ENCODE assay signal across 10 cellular contexts in genomic region chrX:153704631-153705410, GRCh38. TPM values are rescaled to one million over a fixed set of nuclear protein-coding genes. Genes with fewer than 3 reads are reported as not detected.
DNase-seq lines count a peak whose midpoint lies in the region; ATAC-seq, FAIRE-seq and TF ChIP-seq lines count a peak whose summit lies in the region.
"Not testable (repeated sequence)": the region's sequence is repeated elsewhere in the genome, so short reads cannot be mapped to it uniquely, and the experiment has no call there.
"Had no signal": no experiment of that assay in that cellular context is flagged by ENCODE, and none has a peak within 500 bp of the region (broad histone marks: within the 10 kb centered on the region; RNA-seq: fewer than 3 reads in every experiment).

No MANE protein-coding gene starts in this region.

- H3K4me3 Mint-ChIP-seq in activated CD4-positive, alpha-beta T cell treated with anti-CD3 and anti-CD28 coated beads, Interleukin-2, amount 10 ng/mL, durations not matched to agents 7 days and 5 days; dendritic cell treated with granulocyte-macrophage colony-stimulating factor and Interleukin-4, amounts not matched to agents 40 ng/mL and 50 ng/mL, for 4 days: not testable (repeated sequence)

- H2AFZ ChIP-seq in keratinocyte (ENCODE audit: control insufficient read depth, low read length): not testable (repeated sequence)

- not testable (repeated sequence) for H3K36me3 Mint-ChIP-seq in activated CD4-positive, alpha-beta T cell treated with anti-CD3 and anti-CD28 coated beads, Interleukin-2, amount 10 ng/mL, durations not matched to agents 7 days and 5 days (ENCODE audit: low read depth)
- H3K36me3 Mint-ChIP-seq in dendritic cell treated with granulocyte-macrophage colony-stimulating factor and Interleukin-4, amounts not matched to agents 40 ng/mL and 50 ng/mL, for 4 days (ENCODE audit: low read depth): peaks cover 96% of the 10 kb centered on the region

- H3K4me2 ChIP-seq in keratinocyte (ENCODE audit: control insufficient read depth, extremely low read depth, insufficient read depth, low read depth, low read length): not testable (repeated sequence)

- CTCF ChIA-PET in activated CD4-positive, alpha-beta T cell treated with anti-CD3 and anti-CD28 coated beads, Interleukin-2, amount 10 ng/mL, durations not matched to agents 7 days and 5 days (lab: Charles Lee): not testable (repeated sequence)

- H3K79me2 ChIP-seq in keratinocyte (ENCODE audit: control insufficient read depth, insufficient read depth, low read length): not testable (repeated sequence)

- intact Hi-C loops in dendritic cell treated with granulocyte-macrophage colony-stimulating factor and Interleukin-4, amounts not matched to agents 40 ng/mL and 50 ng/mL, for 4 days (cut with micrococcal nuclease); esophagus squamous epithelium (cut with DNase I); psoas muscle (cut with DNase I): not testable (repeated sequence)
- intact Hi-C loops in heart right ventricle (cut with DNase I): loop anchor here in 1 of 10 donors (5.0 kb wide), 1 partner anchor 108 kb away; the partner anchor contains the start of gene CCNQ

- H3K27me3 Mint-ChIP-seq in activated CD4-positive, alpha-beta T cell treated with anti-CD3 and anti-CD28 coated beads, Interleukin-2, amount 10 ng/mL, durations not matched to agents 7 days and 5 days; dendritic cell treated with granulocyte-macrophage colony-stimulating factor and Interleukin-4, amounts not matched to agents 40 ng/mL and 50 ng/mL, for 4 days: not testable (repeated sequence)

- POLR2A ChIA-PET in activated CD4-positive, alpha-beta T cell treated with anti-CD3 and anti-CD28 coated beads, Interleukin-2, amount 10 ng/mL, durations not matched to agents 7 days and 5 days (lab: Charles Lee): not testable (repeated sequence)

- not testable (repeated sequence) for H4K20me1 ChIP-seq in keratinocyte (ENCODE audit: control insufficient read depth, extremely low read depth, insufficient read depth, low read length)

- not testable (repeated sequence) for H3K9me1 ChIP-seq in keratinocyte (ENCODE audit: control insufficient read depth, extremely low read depth, insufficient read depth, low read length)

- not testable (repeated sequence) for TF ChIP-seq CTCF in C4-2B (conservative IDR thresholded peaks at IDR 0.05); esophagus squamous epithelium (IDR thresholded peaks at IDR 0.05); heart right ventricle (IDR thresholded peaks at IDR 0.05); keratinocyte (optimal IDR thresholded peaks at IDR 0.05 in 1 of 3, IDR thresholded peaks at IDR 0.05 in 1 of 3, conservative IDR thresholded peaks at IDR 0.05 in 1 of 3; ENCODE audit: extremely low read depth in 1 of 3, insufficient read depth in 2 of 3, low read length in 3 of 3); psoas muscle (IDR thresholded peaks at IDR 0.05)

- FAIRE-seq in keratinocyte (lab: Jason Lieb, UNC): not testable (repeated sequence)

- not testable (repeated sequence) for DNase-seq in activated CD4-positive, alpha-beta T cell treated with anti-CD3 and anti-CD28 coated beads, Interleukin-2, amount 10 ng/mL, durations not matched to agents 7 days and 5 days; esophagus squamous epithelium (lab: John Stamatoyannopoulos, UW); heart right ventricle; keratinocyte (ENCODE audit: low read depth, low spot score)
- DNase-seq in psoas muscle: peak in 1 of 2 donors; percentile 26

- 54 to 67% methylated on average over 1 to 6 of the region's 12 CpGs for WGBS in esophagus squamous epithelium, 2 donors
- 65 to 72% methylated on average over 8 to 10 of the region's 12 CpGs for WGBS in heart right ventricle, 2 donors
- WGBS in psoas muscle, 3 donors: 37 to 46% (median 40%) methylated on average over 8 to 11 of the region's 12 CpGs

- H3K4me1 ChIP-seq in esophagus squamous epithelium (peaks cover 4 to 92% (median 21%) of the 10 kb centered on the region in 3 donors), heart right ventricle (peaks cover 0 to 49% (median 5%) of the 10 kb centered on the region in 9 donors), keratinocyte (ENCODE audit: control insufficient read depth, extremely low read depth, insufficient read depth, low read length) (peaks cover 47% of the 10 kb centered on the region), psoas muscle (peaks cover 24% of the 10 kb centered on the region), stomach smooth muscle (ENCODE audit: control insufficient read depth, insufficient read depth, low read length) (peaks cover 49% of the 10 kb centered on the region)

- not testable (repeated sequence) for H3K4me1 Mint-ChIP-seq in activated CD4-positive, alpha-beta T cell treated with anti-CD3 and anti-CD28 coated beads, Interleukin-2, amount 10 ng/mL, durations not matched to agents 7 days and 5 days
- peaks cover 42% of the 10 kb centered on the region for H3K4me1 Mint-ChIP-seq in dendritic cell treated with granulocyte-macrophage colony-stimulating factor and Interleukin-4, amounts not matched to agents 40 ng/mL and 50 ng/mL, for 4 days (ENCODE audit: low read depth)

- not testable (repeated sequence) for TF ChIP-seq POLR2A in esophagus squamous epithelium (IDR thresholded peaks at IDR 0.05)

- not testable (repeated sequence) for H3K27me3 ChIP-seq in esophagus squamous epithelium; keratinocyte (ENCODE audit: control insufficient read depth, extremely low read depth, insufficient read depth, low read length); psoas muscle (ENCODE audit: insufficient read depth in 3 of 3, low read length in 2 of 3); stomach smooth muscle (ENCODE audit: control insufficient read depth in 1 of 2, insufficient read depth in 2 of 2, low read length in 2 of 2)
- peaks cover 0 to 11% (median 0%) of the 10 kb centered on the region in 7 donors for H3K27me3 ChIP-seq in heart right ventricle

- not testable (repeated sequence) for H3K9me3 Mint-ChIP-seq in activated CD4-positive, alpha-beta T cell treated with anti-CD3 and anti-CD28 coated beads, Interleukin-2, amount 10 ng/mL, durations not matched to agents 7 days and 5 days; dendritic cell treated with granulocyte-macrophage colony-stimulating factor and Interleukin-4, amounts not matched to agents 40 ng/mL and 50 ng/mL, for 4 days

- H3K27ac ChIP-seq in C4-2B (peak overlapping the region; percentile 90; the same call in 1 of the 2 replicates), esophagus squamous epithelium (peak overlapping the region; percentile 39 to 71 (median 60)), heart right ventricle (peak overlapping the region; percentile 36 to 87 (median 66)), keratinocyte (ENCODE audit: control insufficient read depth, insufficient read depth, low read length) (peak overlapping the region; percentile 31), psoas muscle (peak overlapping the region; percentile 90), stomach smooth muscle (ENCODE audit: low read length) (peak overlapping the region; percentile 58)

- H3K36me3 ChIP-seq in esophagus squamous epithelium (peaks cover 0 to 58% (median 0%) of the 10 kb centered on the region in 3 donors), heart right ventricle (peaks cover 0 to 57% (median 0%) of the 10 kb centered on the region in 9 donors)
- not testable (repeated sequence) for H3K36me3 ChIP-seq in keratinocyte (ENCODE audit: control insufficient read depth in 2 of 2, extremely low read depth in 1 of 2, insufficient read depth in 2 of 2, low read length in 2 of 2); psoas muscle (ENCODE audit: insufficient read depth in 1 of 2, low read depth in 1 of 2); stomach smooth muscle (ENCODE audit: control insufficient read depth in 2 of 2, insufficient read depth in 2 of 2, low read length in 2 of 2)

- ATAC-seq in heart right ventricle (peak in 1 of 8 donors; percentile 0), psoas muscle (peak in 1 of 4 donors; percentile 2)

- dilution Hi-C loops in keratinocyte (cut with MboI; ENCODE audit: extremely low pct_ligation_motif_present, low sequenced_read_pairs): not testable (repeated sequence)

- peak overlapping the region; percentile 15 for H3K9ac ChIP-seq in keratinocyte (ENCODE audit: control insufficient read depth, extremely low read depth, insufficient read depth, low read length)
- not testable (repeated sequence) for H3K9ac ChIP-seq in stomach smooth muscle (ENCODE audit: low read length in 2 of 2)

- not testable (repeated sequence) for H3K4me3 ChIP-seq in esophagus squamous epithelium; heart right ventricle; keratinocyte (ENCODE audit: control insufficient read depth in 2 of 3, extremely low read depth in 1 of 3, insufficient read depth in 2 of 3, low read depth in 1 of 3, low read length in 3 of 3); stomach smooth muscle (ENCODE audit: low read length in 2 of 2)
- H3K4me3 ChIP-seq in psoas muscle: peak overlapping the region; percentile 62

- not testable (repeated sequence) for H3K9me3 ChIP-seq in esophagus squamous epithelium; heart right ventricle; keratinocyte (ENCODE audit: control insufficient read depth, low read depth, low read length); psoas muscle; stomach smooth muscle (ENCODE audit: control insufficient read depth in 2 of 2, low read length in 2 of 2)

- H3K27ac Mint-ChIP-seq in activated CD4-positive, alpha-beta T cell treated with anti-CD3 and anti-CD28 coated beads, Interleukin-2, amount 10 ng/mL, durations not matched to agents 7 days and 5 days: peak overlapping the region; percentile 50
- H3K27ac Mint-ChIP-seq in dendritic cell treated with granulocyte-macrophage colony-stimulating factor and Interleukin-4, amounts not matched to agents 40 ng/mL and 50 ng/mL, for 4 days: peak overlapping the region; percentile 25

RNA-seq across cellular contexts. Expression of gene SLC6A8, which starts 17.1 kb away (rescaled TPM):
- under 1 TPM; 0.65 to 0.69 TPM for total RNA-seq in activated CD4-positive, alpha-beta T cell treated with anti-CD3 and anti-CD28 coated beads, Interleukin-2, amount 10 ng/mL, durations not matched to agents 7 days and 5 days
- total RNA-seq in esophagus squamous epithelium (10 to 100 TPM; 19.5 to 36.2 (median 25.4) TPM), heart right ventricle (100 to 1,000 TPM; 150 to 238 (median 186) TPM), psoas muscle (100 to 1,000 TPM in 2 of 4 donors, 10 to 100 TPM in 2; 82.2 to 256 (median 117) TPM)
- polyA plus RNA-seq in heart right ventricle (100 to 1,000 TPM; 128 to 155 TPM), keratinocyte (33.6 to 56.7 TPM (median 56.1 TPM) in 3 replicates), psoas muscle (100 to 1,000 TPM in 2 of 3 donors, 10 to 100 TPM in 1; 84.9 to 209 (median 104) TPM)
- polyA plus RNA-seq in keratinocyte (2011; ENCODE audit: low read depth): 5.0 TPM
- 36.1 and 67.5 TPM in 2 replicates for polyA plus RNA-seq in keratinocyte (2011; cell fraction: cytosol; rRNA removed)
- 134 and 177 TPM in 2 replicates for polyA plus RNA-seq in keratinocyte (2011; cell fraction: nucleus; rRNA removed)
- polyA plus RNA-seq in keratinocyte (2012; ENCODE audit: low replicate concordance): 44.7 and 84.3 TPM in 2 replicates
- polyA minus RNA-seq in keratinocyte: 95.2 to 220 TPM (median 115 TPM) in 3 replicates
- polyA minus RNA-seq in keratinocyte (2011; cell fraction: cytosol; rRNA and poly(A)+ RNA removed): 109 TPM
- polyA minus RNA-seq in keratinocyte (2011; cell fraction: nucleus; rRNA and poly(A)+ RNA removed): 101 and 107 TPM in 2 replicates

RNA-seq across cellular contexts. Expression of gene BCAP31, which starts 19.4 kb away (rescaled TPM):
- total RNA-seq in activated CD4-positive, alpha-beta T cell treated with anti-CD3 and anti-CD28 coated beads, Interleukin-2, amount 10 ng/mL, durations not matched to agents 7 days and 5 days: 100 to 1,000 TPM; 142 to 148 TPM
- total RNA-seq in esophagus squamous epithelium: 100 to 1,000 TPM in 3 of 4 donors, 10 to 100 TPM in 1; 99.2 to 180 (median 142) TPM
- total RNA-seq in heart right ventricle: 100 to 1,000 TPM in 3 of 10 donors, 10 to 100 TPM in 7; 70.2 to 140 (median 85.4) TPM
- 100 to 1,000 TPM in 1 of 2 donors, 10 to 100 TPM in 1; 82.2 to 164 TPM for polyA plus RNA-seq in heart right ventricle
- 260 to 267 TPM (median 262 TPM) in 3 replicates for polyA plus RNA-seq in keratinocyte
- 151 TPM for polyA plus RNA-seq in keratinocyte (2011; ENCODE audit: low read depth)
- polyA plus RNA-seq in keratinocyte (2011; cell fraction: cytosol; rRNA removed): 238 and 264 TPM in 2 replicates
- 373 and 377 TPM in 2 replicates for polyA plus RNA-seq in keratinocyte (2011; cell fraction: nucleus; rRNA removed)
- polyA plus RNA-seq in keratinocyte (2012; ENCODE audit: low replicate concordance): 285 and 352 TPM in 2 replicates
- 247 to 367 TPM (median 298 TPM) in 3 replicates for polyA minus RNA-seq in keratinocyte
- polyA minus RNA-seq in keratinocyte (2011; cell fraction: cytosol; rRNA and poly(A)+ RNA removed): 181 TPM
- 111 and 169 TPM in 2 replicates for polyA minus RNA-seq in keratinocyte (2011; cell fraction: nucleus; rRNA and poly(A)+ RNA removed)
- total RNA-seq in psoas muscle: 10 to 100 TPM; 65.4 to 71.6 (median 66.0) TPM
- 10 to 100 TPM; 63.7 to 97.3 (median 72.1) TPM for polyA plus RNA-seq in psoas muscle

RNA-seq across cellular contexts. Expression of gene ABCD1, which starts 19.8 kb away (rescaled TPM):
- total RNA-seq in activated CD4-positive, alpha-beta T cell treated with anti-CD3 and anti-CD28 coated beads, Interleukin-2, amount 10 ng/mL, durations not matched to agents 7 days and 5 days: 10 to 100 TPM; 15.4 to 16.0 TPM
- total RNA-seq in esophagus squamous epithelium: 1 to 10 TPM; 1.8 to 5.0 (median 3.5) TPM
- 10 to 100 TPM; 11.0 to 24.2 (median 14.4) TPM for total RNA-seq in heart right ventricle
- 10 to 100 TPM in 1 of 2 donors, 1 to 10 TPM in 1; 9.3 to 15.3 TPM for polyA plus RNA-seq in heart right ventricle
- polyA plus RNA-seq in keratinocyte: 0.81 to 2.0 TPM (median 0.86 TPM) in 3 replicates
- polyA plus RNA-seq in keratinocyte (2011; ENCODE audit: low read depth): 0.32 TPM
- 0.78 and 1.8 TPM in 2 replicates for polyA plus RNA-seq in keratinocyte (2011; cell fraction: cytosol; rRNA removed)
- polyA plus RNA-seq in keratinocyte (2011; cell fraction: nucleus; rRNA removed): 3.2 TPM in 2 replicates
- 1.3 and 3.9 TPM in 2 replicates for polyA plus RNA-seq in keratinocyte (2012; ENCODE audit: low replicate concordance)
- 2.1 to 6.0 TPM (median 2.9 TPM) in 3 replicates for polyA minus RNA-seq in keratinocyte
- polyA minus RNA-seq in keratinocyte (2011; cell fraction: cytosol; rRNA and poly(A)+ RNA removed): 3.5 TPM
- polyA minus RNA-seq in keratinocyte (2011; cell fraction: nucleus; rRNA and poly(A)+ RNA removed): 4.3 and 7.4 TPM in 2 replicates
- 10 to 100 TPM; 16.0 to 27.1 (median 20.9) TPM for total RNA-seq in psoas muscle
- 10 to 100 TPM; 11.7 to 36.0 (median 15.8) TPM for polyA plus RNA-seq in psoas muscle

RNA-seq across cellular contexts. Expression of gene PNCK, which starts 31.2 kb away (rescaled TPM):
- not detected for total RNA-seq in activated CD4-positive, alpha-beta T cell treated with anti-CD3 and anti-CD28 coated beads, Interleukin-2, amount 10 ng/mL, durations not matched to agents 7 days and 5 days
- total RNA-seq in esophagus squamous epithelium (1 to 10 TPM in 2 of 4 donors, under 1 TPM in 1, not detected in 1; 0.82 to 5.7 (median 1.5) TPM), heart right ventricle (10 to 100 TPM in 2 of 10 donors, 1 to 10 TPM in 8; 3.6 to 15.6 (median 5.9) TPM), psoas muscle (1 to 10 TPM in 1 of 4 donors, under 1 TPM in 3; 0.79 to 1.9 (median 0.92) TPM)
- polyA plus RNA-seq in heart right ventricle (1 to 10 TPM; 2.0 to 5.6 TPM), keratinocyte (0.05 to 0.37 TPM (median 0.24 TPM) in 3 replicates), psoas muscle (1 to 10 TPM in 1 of 3 donors, under 1 TPM in 2; 0.21 to 1.0 (median 0.35) TPM)
- not detected for polyA plus RNA-seq in keratinocyte (2011; ENCODE audit: low read depth)
- 0.14 TPM in 1 of 2 replicates, not detected in the other for polyA plus RNA-seq in keratinocyte (2011; cell fraction: cytosol; rRNA removed)
- 0.90 and 1.5 TPM in 2 replicates for polyA plus RNA-seq in keratinocyte (2011; cell fraction: nucleus; rRNA removed)
- polyA plus RNA-seq in keratinocyte (2012; ENCODE audit: low replicate concordance): 0.25 TPM in 1 of 2 replicates, not detected in the other
- 0.10 TPM in 1 of 3 replicates, not detected in the others for polyA minus RNA-seq in keratinocyte
- not detected for polyA minus RNA-seq in keratinocyte (2011; cell fraction: cytosol; rRNA and poly(A)+ RNA removed)
- not detected in 2 replicates for polyA minus RNA-seq in keratinocyte (2011; cell fraction: nucleus; rRNA and poly(A)+ RNA removed)
- total RNA-seq: Caco-2; CD8-positive, alpha-beta memory T cell had no signal
- polyA plus RNA-seq: CD8-positive, alpha-beta memory T cell had no signal

RNA-seq across cellular contexts. Expression of gene DUSP9, which starts 57.8 kb away (rescaled TPM):
- not detected for total RNA-seq in activated CD4-positive, alpha-beta T cell treated with anti-CD3 and anti-CD28 coated beads, Interleukin-2, amount 10 ng/mL, durations not matched to agents 7 days and 5 days
- total RNA-seq in esophagus squamous epithelium (1 to 10 TPM in 2 of 4 donors, under 1 TPM in 2; 0.38 to 4.0 (median 1.3) TPM), heart right ventricle (under 1 TPM in 1 of 10 donors, not detected in 9; 0.09 TPM), psoas muscle (not detected)
- polyA plus RNA-seq in heart right ventricle (under 1 TPM in 1 of 2 donors, not detected in 1; 0.03 TPM), keratinocyte (0.47 to 0.57 TPM (median 0.50 TPM) in 3 replicates), psoas muscle (not detected)
- polyA plus RNA-seq in keratinocyte (2011; ENCODE audit: low read depth): not detected
- polyA plus RNA-seq in keratinocyte (2011; cell fraction: cytosol; rRNA removed): 0.16 and 0.55 TPM in 2 replicates
- polyA plus RNA-seq in keratinocyte (2011; cell fraction: nucleus; rRNA removed): 0.57 and 0.65 TPM in 2 replicates
- polyA plus RNA-seq in keratinocyte (2012; ENCODE audit: low replicate concordance): 0.81 TPM in 1 of 2 replicates, not detected in the other
- polyA minus RNA-seq in keratinocyte: 0.20 to 0.89 TPM (median 0.77 TPM) in 3 replicates
- 3.3 TPM for polyA minus RNA-seq in keratinocyte (2011; cell fraction: cytosol; rRNA and poly(A)+ RNA removed)
- polyA minus RNA-seq in keratinocyte (2011; cell fraction: nucleus; rRNA and poly(A)+ RNA removed): 0.32 TPM in 1 of 2 replicates, not detected in the other

Comparison
In these comparisons a context has a peak if more than half of its experiments do, and no peak if none do; other contexts are left out.
1. H3K27ac ChIP-seq: peak in every context shown above with its lines; median percentile 90 in C4-2B; 90 in psoas muscle; 66 in heart right ventricle; 60 in esophagus squamous epithelium; 58 in stomach smooth muscle; 31 in keratinocyte.
2. RNA of gene SLC6A8, which starts 17.1 kb away (total RNA-seq): 150 to 238 TPM in heart right ventricle, 82.2 to 256 TPM in psoas muscle and 19.5 to 36.2 TPM in esophagus squamous epithelium; 0.65 to 0.69 TPM in activated CD4-positive, alpha-beta T cell treated with anti-CD3 and anti-CD28 coated beads, Interleukin-2, amount 10 ng/mL, durations not matched to agents 7 days and 5 days; every median in the first group is over 10 times any median in the second.